In the genomic region with DNA sequence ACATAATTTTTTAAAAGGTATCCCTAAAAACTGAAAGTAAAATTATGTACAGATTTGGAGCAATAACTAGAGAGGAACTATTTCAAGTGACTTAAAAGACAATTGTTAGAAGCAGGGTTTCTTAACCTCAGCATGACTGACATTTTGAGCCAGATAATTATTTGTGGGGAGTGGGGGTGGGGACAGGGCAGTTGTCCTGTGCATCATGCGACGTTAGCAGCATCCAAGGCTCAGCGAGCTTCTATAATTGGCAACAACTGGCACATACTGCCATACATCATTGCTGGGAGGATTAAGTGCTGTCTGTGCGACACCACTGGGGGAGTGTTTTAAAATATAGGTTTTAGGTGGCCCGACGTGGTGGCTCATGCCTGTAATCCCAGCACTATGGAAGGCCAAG, we compare ENCODE assay signal across 26 cellular contexts. TPM values are rescaled to one million over a fixed set of nuclear protein-coding genes. Genes with fewer than 3 reads are reported as not detected.
DNase-seq lines count a peak whose midpoint lies in the region; ATAC-seq and TF ChIP-seq lines count a peak whose summit lies in the region.
"Had no signal": no experiment of that assay in that cellular context is flagged by ENCODE, and none has a peak within 500 bp of the region (broad histone marks: within the 10 kb centered on the region; RNA-seq: fewer than 3 reads in every experiment).

No MANE protein-coding gene starts in this region.

- no peak for ATAC-seq in GM19351 (IDR thresholded peaks at IDR 0.05; ENCODE audit: unreplicated experiment)
- ATAC-seq: left ventricle myocardium superior; naive thymus-derived CD8-positive, alpha-beta T cell; stimulated activated naive B cell treated with anti-CD40 and anti-IgM and Interleukin-4, amounts not matched to agents 10 μg/mL and 1 μg/mL and 100 μg/mL, for 72 hours; T-helper 17 cell had no signal

- peaks cover 4% of the 10 kb centered on the region for H3K27me3 Mint-ChIP-seq in endothelial cell (ENCODE audit: unreplicated experiment)
- H3K27me3 Mint-ChIP-seq: activated naive CD8-positive, alpha-beta T cell; activated T-helper 17 cell treated with anti-CD3 and anti-CD28 coated beads, Interleukin-2, amount 50 U/mL, for 72 hours; CD4-positive, alpha-beta memory T cell; dendritic cell treated with granulocyte-macrophage colony-stimulating factor and Interleukin-4, amounts not matched to agents 40 ng/mL and 50 ng/mL, for 4 days; IgD-negative memory B cell; naive thymus-derived CD8-positive, alpha-beta T cell; stimulated activated naive B cell treated with anti-CD40 and anti-IgM and Interleukin-4, amounts not matched to agents 10 μg/mL and 1 μg/mL and 100 μg/mL, for 72 hours; T-helper 17 cell had no signal

- peak overlapping the region; percentile 88 for H3K27ac Mint-ChIP-seq in endothelial cell (ENCODE audit: unreplicated experiment)
- H3K27ac Mint-ChIP-seq: activated naive CD8-positive, alpha-beta T cell; CD4-positive, alpha-beta memory T cell; dendritic cell treated with granulocyte-macrophage colony-stimulating factor and Interleukin-4, amounts not matched to agents 40 ng/mL and 50 ng/mL, for 4 days; IgD-negative memory B cell; stimulated activated naive B cell treated with anti-CD40 and anti-IgM and Interleukin-4, amounts not matched to agents 10 μg/mL and 1 μg/mL and 100 μg/mL, for 72 hours; T-helper 17 cell had no signal

- peaks cover 39% of the 10 kb centered on the region for H3K4me1 Mint-ChIP-seq in endothelial cell (ENCODE audit: unreplicated experiment)

- H3K4me3 Mint-ChIP-seq in endothelial cell (ENCODE audit: unreplicated experiment): peak overlapping the region; percentile 65
- H3K4me3 Mint-ChIP-seq: activated naive CD8-positive, alpha-beta T cell; CD4-positive, alpha-beta memory T cell; dendritic cell treated with granulocyte-macrophage colony-stimulating factor and Interleukin-4, amounts not matched to agents 40 ng/mL and 50 ng/mL, for 4 days; IgD-negative memory B cell; naive thymus-derived CD8-positive, alpha-beta T cell; stimulated activated naive B cell treated with anti-CD40 and anti-IgM and Interleukin-4, amounts not matched to agents 10 μg/mL and 1 μg/mL and 100 μg/mL, for 72 hours; T-helper 17 cell had no signal

- no peaks in the 10 kb centered on the region for H3K9me3 Mint-ChIP-seq in endothelial cell (ENCODE audit: unreplicated experiment)
- H3K9me3 Mint-ChIP-seq: activated T-helper 17 cell treated with anti-CD3 and anti-CD28 coated beads, Interleukin-2, amount 50 U/mL, for 72 hours; dendritic cell treated with granulocyte-macrophage colony-stimulating factor and Interleukin-4, amounts not matched to agents 40 ng/mL and 50 ng/mL, for 4 days had no signal

- peaks cover 33% of the 10 kb centered on the region for H3K36me3 Mint-ChIP-seq in endothelial cell (ENCODE audit: low read depth, unreplicated experiment)

- peak; percentile 49 for DNase-seq in NCI-H82 (lab: John Stamatoyannopoulos, UW)
- DNase-seq in NCI-H82 treated with DMSO at 0.1 percent for 48 hours (lab: John Stamatoyannopoulos, UW; ENCODE audit: unreplicated experiment): no peak
- DNase-seq in NCI-H524 (lab: John Stamatoyannopoulos, UW): peak; percentile 15 to 69
- DNase-seq in endothelial cell (ENCODE audit: low spot score): no peak
- DNase-seq in NK-92 treated with Interleukin-12 subunit alpha and Interleukin-12 subunit beta, amount 100 ng/mL, for 24 hours (lab: John Stamatoyannopoulos, UW): no peak
- DNase-seq: 8988T; activated CD4-positive, alpha-beta T cell treated with anti-CD3 and anti-CD28 coated beads, Interleukin-2, amount 50 U/mL, for 1 hour; AML-193; aorta; caudate nucleus; CD4-positive, alpha-beta memory T cell; left ventricle myocardium superior; midbrain; naive thymus-derived CD8-positive, alpha-beta T cell; NCI-H2107; retina; SK-N-SH; spleen; stimulated activated CD4-positive, alpha-beta T cell treated with anti-CD3 and anti-CD28 coated beads, Interleukin-4, amount 100 ng/mL, for 1 hour; stimulated activated naive B cell treated with anti-CD40 and anti-IgM and Interleukin-4, amounts not matched to agents 10 μg/mL and 1 μg/mL and 100 μg/mL, for 72 hours; T-helper 17 cell had no signal

- TF ChIP-seq CTCF in endothelial cell (IDR thresholded peaks at IDR 0.05; ENCODE audit: unreplicated experiment): no peak

RNA-seq across cellular contexts. Expression of gene GABARAPL2, which starts 27.1 kb away (rescaled TPM):
- total RNA-seq in endothelial cell (ENCODE audit: unreplicated experiment): 222 TPM

RNA-seq across cellular contexts. Expression of gene ADAT1, which starts 29.8 kb away (rescaled TPM):
- 137 TPM for total RNA-seq in endothelial cell (ENCODE audit: unreplicated experiment)

RNA-seq across cellular contexts. Expression of gene TMEM231, which starts 37.3 kb away (rescaled TPM):
- 14.5 TPM for total RNA-seq in endothelial cell (ENCODE audit: unreplicated experiment)

RNA-seq across cellular contexts. Expression of gene KARS1, which starts 54.2 kb away (rescaled TPM):
- 161 TPM for total RNA-seq in endothelial cell (ENCODE audit: unreplicated experiment)

RNA-seq across cellular contexts. Expression of gene TERF2IP, which starts 54.3 kb away (rescaled TPM):
- total RNA-seq in endothelial cell (ENCODE audit: unreplicated experiment): 48.0 TPM

Comparison
In these comparisons a context has a peak if more than half of its experiments do, and no peak if none do; other contexts are left out.
1. DNase-seq: peak in NCI-H82 (single experiment) and NCI-H524 (2 of 2); none in NCI-H82 treated with DMSO at 0.1 percent for 48 hours (single experiment), endothelial cell (single experiment) and NK-92 treated with Interleukin-12 subunit alpha and Interleukin-12 subunit beta, amount 100 ng/mL, for 24 hours (single experiment).